In the genomic region with DNA sequence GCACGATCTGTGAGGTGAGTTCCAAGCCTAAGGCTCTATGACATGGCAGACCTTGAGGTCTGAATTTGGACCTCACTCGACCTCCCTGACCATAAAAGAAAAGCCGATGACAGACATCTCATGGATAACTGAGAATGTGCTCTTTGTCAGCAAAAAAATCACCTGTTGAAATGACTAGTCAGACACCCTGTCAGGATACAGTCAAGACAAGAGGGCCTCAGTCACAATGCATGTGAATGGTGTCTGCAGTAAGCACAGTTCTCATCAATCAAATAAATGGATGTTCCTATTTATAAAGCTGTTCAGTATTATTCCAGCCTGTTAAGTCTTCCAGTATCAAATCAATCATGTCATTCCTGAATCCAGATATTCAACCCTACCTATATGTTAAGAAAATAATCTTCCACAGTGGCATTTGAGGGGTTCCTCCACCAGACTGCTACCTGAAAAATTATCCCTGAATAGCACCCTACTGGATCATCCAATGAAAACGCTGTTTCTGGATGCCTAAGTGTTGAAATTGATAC, we compare ENCODE assay signal across 6 cellular contexts.
"Had no signal": no experiment of that assay in that cellular context is flagged by ENCODE, and none has a peak within 500 bp of the region (broad histone marks: within the 10 kb centered on the region; RNA-seq: fewer than 3 reads in every experiment).

No MANE protein-coding gene starts in this region.

- H3K4me3 ChIP-seq: K562 had no signal

- DNase-seq: KBM-7, KG1 had no signal

- H3K9ac ChIP-seq: KMS-11 had no signal

- H3K27ac ChIP-seq: HL-60, KMS-11 had no signal

- ATAC-seq: HepG2 had no signal

- H3K4me2 ChIP-seq: KMS-11 had no signal
